Comparison of ENCODE assay signal across 9 cellular contexts in genomic region chr5:139275536-139276297, GRCh38. TPM values are rescaled to one million over a fixed set of nuclear protein-coding genes. Genes with fewer than 3 reads are reported as not detected.
A peak's percentile ranks its signal among the peaks of the same experiment; 100 is the strongest.
DNase-seq lines count a peak whose midpoint lies in the region; ATAC-seq and TF ChIP-seq lines count a peak whose summit lies in the region.
"Had no signal": no experiment of that assay in that cellular context is flagged by ENCODE, and none has a peak within 500 bp of the region (broad histone marks: within the 10 kb centered on the region; RNA-seq: fewer than 3 reads in every experiment).

No MANE protein-coding gene starts in this region.

- no peaks in the 10 kb centered on the region for H3K27me3 ChIP-seq in dorsolateral prefrontal cortex

- peak overlapping the region in 40 of 59 donors; percentile 3 to 92 (median 63) for H3K27ac ChIP-seq in dorsolateral prefrontal cortex

- DNase-seq in NCI-H82 (lab: John Stamatoyannopoulos, UW) = peak; percentile 60
- DNase-seq in NCI-H82 treated with DMSO at 0.1 percent for 48 hours (lab: John Stamatoyannopoulos, UW; ENCODE audit: unreplicated experiment) = no peak
- DNase-seq in OCI-M1 (lab: John Stamatoyannopoulos, UW) = peak; percentile 34
- DNase-seq in dorsolateral prefrontal cortex = no peak
- DNase-seq in retinal pigment epithelial cell (ENCODE audit: low read depth) = no peak
- no peak for DNase-seq in mesenteric fat pad (ENCODE audit: low spot score)
- no peak for DNase-seq in NOMO-1 treated with DMSO at 0.1 percent for 48 hours (lab: John Stamatoyannopoulos, UW; ENCODE audit: unreplicated experiment)
- DNase-seq: foreskin fibroblast had no signal

- H3K4me3 ChIP-seq in dorsolateral prefrontal cortex = peak overlapping the region in 2 of 59 donors; percentile 2 to 4
- H3K4me3 ChIP-seq in retinal pigment epithelial cell (ENCODE audit: low read length) = peak overlapping the region; percentile 47

- intact Hi-C loops in dorsolateral prefrontal cortex (cut with DNase I) = loop anchor here in 1 of 2 donors (10.0 kb wide), 1 partner anchor 239 kb away; no protein-coding TSS in a partner anchor

- ATAC-seq in HG03457 (IDR thresholded peaks at IDR 0.05; ENCODE audit: unreplicated experiment) = no peak

- TF ChIP-seq CTCF in dorsolateral prefrontal cortex (IDR thresholded peaks at IDR 0.05 in 54 of 56, conservative IDR thresholded peaks at IDR 0.05 in 2 of 56; ENCODE audit: low read depth in 1 of 56, partially characterized antibody in 56 of 56) (no peak), retinal pigment epithelial cell (conservative IDR thresholded peaks at IDR 0.05; ENCODE audit: low read depth, low read length) (no peak)

RNA-seq across cellular contexts. Expression of gene MATR3, which starts 17.8 kb away (rescaled TPM):
- 100 to 1,000 TPM; 154 to 477 (median 345) TPM for total RNA-seq in dorsolateral prefrontal cortex
- 115 TPM for total RNA-seq in mesenteric fat pad

Comparison
In these comparisons a context has a peak if more than half of its experiments do, and no peak if none do; other contexts are left out.
1. DNase-seq: peak in NCI-H82 (single experiment) and OCI-M1 (single experiment); none in NCI-H82 treated with DMSO at 0.1 percent for 48 hours (single experiment), dorsolateral prefrontal cortex (0 of 10), retinal pigment epithelial cell (single experiment), mesenteric fat pad (single experiment) and NOMO-1 treated with DMSO at 0.1 percent for 48 hours (single experiment).